In genomic region chr19:45507864-45508680, GRCh38 we compare ENCODE assay signal across 1 cellular context.
A peak's percentile ranks its signal among the peaks of the same experiment; 100 is the strongest.
TF ChIP-seq lines count a peak whose summit lies in the region.

No MANE protein-coding gene starts in this region.

TF ChIP-seq in GM12878, 131 proteins besides CTCF, POLR2A, EP300 and RAD21:
- TF ChIP-seq POLR2AphosphoS2 (IDR thresholded peaks at IDR 0.05; ENCODE audit: low read depth, low read length) (0 out of 2 replicates have a peak, but pooled peaks have one; percentile 21), RELA (IDR thresholded peaks at IDR 0.05; ENCODE audit: borderline replicate concordance, partially characterized antibody) (no peak), ETV6 (conservative IDR thresholded peaks at IDR 0.05 in 1 of 2, IDR thresholded peaks at IDR 0.05 in 1 of 2; ENCODE audit: borderline replicate concordance in 1 of 2, low read depth in 1 of 2) (no peak), SPI1 (IDR thresholded peaks at IDR 0.05; ENCODE audit: borderline replicate concordance, insufficient read depth, low read depth, low read length) (no peak), MAX (IDR thresholded peaks at IDR 0.05; ENCODE audit: low read depth, low read length) (0 out of 2 replicates have a peak, but pooled peaks have one; percentile 36), TCF12 (IDR thresholded peaks at IDR 0.05; ENCODE audit: low read depth, low read length) (peak; percentile 68; the same call in 1 of the 2 replicates), ZNF592 (IDR thresholded peaks at IDR 0.05) (no peak), LARP7 (IDR thresholded peaks at IDR 0.05) (peak; percentile 46), NFXL1 (IDR thresholded peaks at IDR 0.05; ENCODE audit: borderline replicate concordance) (no peak), PML (IDR thresholded peaks at IDR 0.05; ENCODE audit: low read length) (0 out of 2 replicates have a peak, but pooled peaks have one; percentile 20), MLLT1 (IDR thresholded peaks at IDR 0.05) (0 out of 2 replicates have a peak, but pooled peaks have one; percentile 20), NFYA (IDR thresholded peaks at IDR 0.05; ENCODE audit: borderline replicate concordance, low read depth, low read length) (no peak), TCF3 (IDR thresholded peaks at IDR 0.05; ENCODE audit: borderline replicate concordance, insufficient read depth, low read depth, low read length) (0 out of 2 replicates have a peak, but pooled peaks have one; percentile 58), SMARCA5 (IDR thresholded peaks at IDR 0.05) (no peak), EED (IDR thresholded peaks at IDR 0.05; ENCODE audit: low read depth) (no peak), CREB1 (IDR thresholded peaks at IDR 0.05; ENCODE audit: low read depth) (0 out of 2 replicates have a peak, but pooled peaks have one; percentile 2), SMC3 (IDR thresholded peaks at IDR 0.05; ENCODE audit: borderline replicate concordance, low read length) (no peak)
